In the genomic region with DNA sequence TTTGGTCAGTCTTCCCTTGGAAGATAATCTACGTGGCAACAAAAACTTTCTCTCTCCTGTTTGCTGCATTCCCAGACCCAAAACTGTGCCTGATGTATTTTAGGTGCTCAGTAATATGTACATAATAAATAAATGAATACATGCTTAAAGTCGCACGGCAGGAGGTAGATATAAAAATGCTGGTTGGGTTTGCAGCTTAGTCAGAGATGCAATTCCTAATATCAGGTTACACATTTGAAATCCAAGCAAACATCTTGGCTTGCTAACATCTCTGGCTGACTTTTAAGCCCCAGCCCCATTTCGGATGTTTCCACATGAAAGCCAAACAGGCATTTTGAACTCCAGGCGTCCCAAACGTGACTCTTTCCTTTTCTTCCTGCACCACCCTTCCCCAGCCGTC, we compare ENCODE assay signal across 18 cellular contexts.
"Had no signal": no experiment of that assay in that cellular context is flagged by ENCODE, and none has a peak within 500 bp of the region (broad histone marks: within the 10 kb centered on the region; RNA-seq: fewer than 3 reads in every experiment).

No MANE protein-coding gene starts in this region.

- H3K4me3 ChIP-seq: breast epithelium, dorsolateral prefrontal cortex, lower lobe of right lung, pancreas, right lobe of liver, smooth muscle cell, testis had no signal

- H3K36me3 ChIP-seq: breast epithelium, lower lobe of right lung, pancreas, right lobe of liver had no signal

- H3K9me3 ChIP-seq: pancreas, right lobe of liver, testis had no signal

- H3K27me3 ChIP-seq: breast epithelium, dorsolateral prefrontal cortex, pancreas, right lobe of liver, testis had no signal

- H3K4me1 ChIP-seq: breast epithelium, lower lobe of right lung, pancreas, right lobe of liver, testis had no signal

- DNase-seq: activated CD4-positive, alpha-beta memory T cell treated with anti-CD3 and anti-CD28 coated beads, Interleukin-2, amount 10 ng/mL, durations not matched to agents 7 days and 5 days; activated CD4-positive, alpha-beta T cell treated with anti-CD3 and anti-CD28 coated beads for 4 hours; activated CD8-positive, alpha-beta memory T cell treated with anti-CD3 and anti-CD28 coated beads, Interleukin-2, amount 10 ng/mL, durations not matched to agents 7 days and 5 days; amygdala; dorsolateral prefrontal cortex; glutamatergic neuron; hippocampal formation; lower lobe of right lung; natural killer cell; pancreas; right lobe of liver; stimulated activated CD4-positive, alpha-beta T cell treated with anti-CD3 and anti-CD28 coated beads, Interleukin-4, amount 100 ng/mL, for 4 hours; T-cell; testis had no signal

- ATAC-seq: activated CD8-positive, alpha-beta memory T cell treated with anti-CD3 and anti-CD28 coated beads, Interleukin-2, amount 10 ng/mL, durations not matched to agents 7 days and 5 days; lower lobe of right lung; natural killer cell; pancreas; right lobe of liver; stimulated activated memory B cell treated with anti-CD40 and anti-IgM and Interleukin-4, amounts not matched to agents 10 μg/mL and 1 μg/mL and 100 μg/mL, for 72 hours; T-cell; WTC11 had no signal
